ENCODE assay signal across 8 cellular contexts in the genomic region with DNA sequence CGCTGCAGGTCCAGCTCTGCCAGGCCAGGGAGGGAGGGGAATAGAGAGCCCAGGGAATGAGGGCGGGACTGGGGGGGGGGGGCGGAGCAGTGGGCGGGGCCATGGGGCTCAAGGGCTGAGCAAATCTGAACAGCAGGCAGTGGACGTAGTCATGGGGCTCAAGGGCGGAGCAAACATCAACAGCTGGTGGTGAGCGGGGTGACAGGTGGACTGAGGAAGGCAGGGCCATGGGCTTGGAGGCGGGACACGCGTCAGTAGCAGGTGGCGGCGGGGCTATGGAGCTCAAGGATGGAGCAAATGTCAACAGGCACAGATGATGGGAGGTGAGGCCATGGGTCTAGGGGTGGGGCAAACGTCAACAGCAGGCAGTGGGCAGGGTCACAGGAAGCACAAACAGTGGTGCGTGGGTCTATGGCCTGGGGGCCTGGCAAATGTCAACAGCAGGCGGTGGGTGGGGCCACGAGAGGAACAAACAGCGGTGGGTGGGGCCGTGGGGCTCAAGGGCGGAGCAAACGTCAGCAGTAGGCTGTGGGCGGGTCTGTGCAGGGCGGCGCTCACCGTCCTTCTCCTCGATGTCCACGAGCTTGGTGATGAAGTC. TPM values are rescaled to one million over a fixed set of nuclear protein-coding genes. Genes with fewer than 3 reads are reported as not detected.
DNase-seq lines count a peak whose midpoint lies in the region; ATAC-seq and TF ChIP-seq lines count a peak whose summit lies in the region.
"Not testable (repeated sequence)": the region's sequence is repeated elsewhere in the genome, so short reads cannot be mapped to it uniquely, and the experiment has no call there.

No MANE protein-coding gene starts in this region.

- not testable (repeated sequence) for H4K12ac ChIP-seq in trophoblast cell (ENCODE audit: low read depth, low read length)

- intact Hi-C loops in adrenal gland (cut with DNase I); cardiac septum (cut with DNase I); testis (cut with DNase I; ENCODE audit: low total_unique reads): not testable (repeated sequence)

- H3K79me1 ChIP-seq in trophoblast cell (ENCODE audit: low read length), result not testable (repeated sequence)

- not testable (repeated sequence) for H2AFZ ChIP-seq in trophoblast cell (ENCODE audit: insufficient read depth, low read length, poor library complexity)

- H3K18ac ChIP-seq in trophoblast cell (ENCODE audit: low read length), result not testable (repeated sequence)

- not testable (repeated sequence) for H3K36me3 ChIP-seq in adrenal gland (replicated peaks in 1 of 2); trophoblast cell (ENCODE audit: control insufficient read depth in 1 of 2, insufficient read depth in 2 of 2, low read length in 2 of 2); testis (ENCODE audit: low read depth, missing control alignments)

- not testable (repeated sequence) for H3K9me3 ChIP-seq in adrenal gland (replicated peaks in 1 of 3); trophoblast cell (ENCODE audit: insufficient read depth, low read depth, low read length); testis

- H4K91ac ChIP-seq in trophoblast cell (ENCODE audit: low read depth, low read length), result not testable (repeated sequence)

- ATAC-seq in HG02763 (IDR thresholded peaks at IDR 0.05; ENCODE audit: unreplicated experiment), result peak; percentile 60

- H3K9ac ChIP-seq in trophoblast cell (ENCODE audit: low read length), result not testable (repeated sequence)

- H2BK120ac ChIP-seq in trophoblast cell (ENCODE audit: insufficient read depth, low read length, poor library complexity), result not testable (repeated sequence)

- H3K4me3 ChIP-seq in GM12864 (ENCODE audit: low read depth, low read length), result peak overlapping the region; percentile 5; the same call in 1 of the 2 replicates
- peak overlapping the region in 1 of 4 donors; percentile 22 for H3K4me3 ChIP-seq in adrenal gland
- H3K4me3 ChIP-seq in trophoblast cell (ENCODE audit: low read depth, low read length), result peak overlapping the region; percentile 42
- H3K4me3 ChIP-seq in testis, result not testable (repeated sequence)

- not testable (repeated sequence) for H3K4ac ChIP-seq in trophoblast cell (ENCODE audit: low read depth, low read length)

- DNase-seq in GM12864 (ENCODE audit: low read depth), result peak; percentile 51
- peak; percentile 8 for DNase-seq in NCI-H1694 (lab: John Stamatoyannopoulos, UW)
- DNase-seq in T-helper 9 cell, result peak; percentile 79
- peak; percentile 95 to 99 (median 97) for DNase-seq in adrenal gland
- peak; percentile 97 for DNase-seq in cardiac septum (ENCODE audit: low spot score)
- peak; percentile 80 to 83 for DNase-seq in trophoblast cell
- peak; percentile 83 for DNase-seq in testis

- peak overlapping the region in 4 of 5 donors; percentile 56 to 89 (median 65) for H3K27ac ChIP-seq in adrenal gland
- H3K27ac ChIP-seq in trophoblast cell (ENCODE audit: low read depth, low read length); testis: not testable (repeated sequence)

- TF ChIP-seq POLR2A in adrenal gland (IDR thresholded peaks at IDR 0.05), result peak in 1 of 2 donors; percentile 25
- TF ChIP-seq POLR2A in testis (IDR thresholded peaks at IDR 0.05), result not testable (repeated sequence)

- not testable (repeated sequence) for H3K27me3 ChIP-seq in adrenal gland; trophoblast cell (ENCODE audit: insufficient read depth, low read length); testis

- H3K23ac ChIP-seq in trophoblast cell (ENCODE audit: low read length), result not testable (repeated sequence)

- not testable (repeated sequence) for H2BK5ac ChIP-seq in trophoblast cell (ENCODE audit: low read depth, low read length, poor library complexity)

- H2BK12ac ChIP-seq in trophoblast cell (ENCODE audit: low read length), result not testable (repeated sequence)

- not testable (repeated sequence) for H3K79me2 ChIP-seq in trophoblast cell (ENCODE audit: control insufficient read depth, insufficient read depth, low read length, poor library complexity)

- H3K4me1 ChIP-seq in adrenal gland (replicated peaks in 1 of 2) (peaks cover 7 to 12% of the 10 kb centered on the region in 2 donors), trophoblast cell (ENCODE audit: control insufficient read depth in 1 of 2, insufficient read depth in 2 of 2, low read length in 2 of 2) (peaks cover 4 to 10% of the 10 kb centered on the region in 2 experiments)
- not testable (repeated sequence) for H3K4me1 ChIP-seq in testis

- H4K8ac ChIP-seq in trophoblast cell (ENCODE audit: low read depth, low read length), result not testable (repeated sequence)

- not testable (repeated sequence) for H3K14ac ChIP-seq in trophoblast cell (ENCODE audit: low read length)

- H3K4me2 ChIP-seq in trophoblast cell (ENCODE audit: low read length), result peak overlapping the region; percentile 46

- WGBS in adrenal gland, 4 donors, result 0 to 8% (median 5%) methylated on average over 13 to 19 of the region's 26 CpGs; no CpG with 5 or more reads in 1 of the 4 donors
- no CpG with 5 or more reads among the region's 26 CpGs for WGBS in trophoblast cell (ENCODE audit: extremely low coverage, insufficient coverage, insufficient read length)
- WGBS in testis, 2 donors, result 0 to 7% methylated on average over 6 to 15 of the region's 26 CpGs

- TF ChIP-seq CTCF in GM12864 (IDR thresholded peaks at IDR 0.05; ENCODE audit: low read depth, low read length, missing control alignments); adrenal gland (IDR thresholded peaks at IDR 0.05); testis (IDR thresholded peaks at IDR 0.05): not testable (repeated sequence)

- H2AK5ac ChIP-seq in trophoblast cell (ENCODE audit: low read length), result not testable (repeated sequence)

RNA-seq across cellular contexts. Expression of gene DBNL, which starts 5.4 kb away (rescaled TPM):
- total RNA-seq in adrenal gland (100 to 1,000 TPM in 2 of 8 donors, 10 to 100 TPM in 6; 71.7 to 145 (median 90.2) TPM), cardiac septum (48.9 TPM), testis (10 to 100 TPM; 61.4 to 72.7 TPM)
- polyA plus RNA-seq in adrenal gland (10 to 100 TPM; 46.2 to 74.0 (median 66.1) TPM), testis (ENCODE audit: insufficient read depth, low read depth, low replicate concordance) (50.0 TPM)
- 38.5 and 41.0 TPM in 2 replicates for polyA plus RNA-seq in trophoblast cell (2013)

RNA-seq across cellular contexts. Expression of gene PGAM2, which starts 26.3 kb away (rescaled TPM):
- total RNA-seq in adrenal gland (10 to 100 TPM in 1 of 8 donors, 1 to 10 TPM in 6, under 1 TPM in 1; 0.76 to 30.1 (median 4.3) TPM), cardiac septum (322 TPM), testis (100 to 1,000 TPM in 1 of 2 donors, 10 to 100 TPM in 1; 85.1 to 139 TPM)
- polyA plus RNA-seq in adrenal gland (10 to 100 TPM in 2 of 3 donors, 1 to 10 TPM in 1; 2.3 to 20.4 (median 15.8) TPM), testis (ENCODE audit: insufficient read depth, low read depth, low replicate concordance) (298 TPM)
- 0.14 TPM in 1 of 2 replicates, not detected in the other for polyA plus RNA-seq in trophoblast cell (2013)

RNA-seq across cellular contexts. Expression of gene SPDYE1, which starts 41.4 kb away (rescaled TPM):
- under 1 TPM in 1 of 8 donors, not detected in 7; 0.19 TPM for total RNA-seq in adrenal gland
- polyA plus RNA-seq in adrenal gland, result not detected
- 0.13 TPM for total RNA-seq in cardiac septum
- polyA plus RNA-seq in trophoblast cell (2013), result not detected in 2 replicates
- 1 to 10 TPM; 2.7 to 7.3 TPM for total RNA-seq in testis
- 8.3 TPM for polyA plus RNA-seq in testis (ENCODE audit: insufficient read depth, low read depth, low replicate concordance)

RNA-seq across cellular contexts. Expression of gene POLM, which starts 43.3 kb away (rescaled TPM):
- total RNA-seq in adrenal gland (10 to 100 TPM; 11.3 to 51.8 (median 28.2) TPM), cardiac septum (13.9 TPM), testis (10 to 100 TPM; 43.4 to 63.7 TPM)
- polyA plus RNA-seq in adrenal gland (10 to 100 TPM in 2 of 3 donors, 1 to 10 TPM in 1; 5.4 to 38.5 (median 21.9) TPM), testis (ENCODE audit: insufficient read depth, low read depth, low replicate concordance) (11.7 TPM)
- polyA plus RNA-seq in trophoblast cell (2013), result 10.0 and 10.3 TPM in 2 replicates

Comparison
In these comparisons a context has a peak if more than half of its experiments do, and no peak if none do; other contexts are left out.
1. DNase-seq: peak in every context shown above with its lines; median percentile 97 in adrenal gland; 97 in cardiac septum; 83 in testis; 82 in trophoblast cell; 79 in T-helper 9 cell; 51 in GM12864; 8 in NCI-H1694.